Comparison of ENCODE assay signal across 8 cellular contexts in the genomic region with DNA sequence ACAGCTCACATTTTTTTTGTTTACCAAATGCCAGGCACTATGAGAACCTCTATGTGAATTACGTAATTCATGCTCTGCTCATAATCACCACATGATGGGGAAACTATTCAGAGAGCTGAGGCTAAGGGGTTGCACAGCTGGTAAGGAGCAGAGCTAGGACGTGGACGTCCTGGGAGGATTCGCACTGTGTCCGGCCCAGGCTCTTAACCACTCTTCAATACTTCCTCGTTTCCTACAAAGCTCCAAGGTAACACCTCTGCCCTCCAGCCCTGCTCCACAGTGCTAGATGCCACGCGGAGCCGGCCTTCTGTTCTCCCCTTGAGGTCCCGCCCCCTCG. TPM values are rescaled to one million over a fixed set of nuclear protein-coding genes. Genes with fewer than 3 reads are reported as not detected.
DNase-seq lines count a peak whose midpoint lies in the region; ATAC-seq and TF ChIP-seq lines count a peak whose summit lies in the region.

No MANE protein-coding gene starts in this region.

- peaks cover 20% of the 10 kb centered on the region for H3K4me1 ChIP-seq in mononuclear cell (ENCODE audit: insufficient read depth, low read length)

- H3K27me3 ChIP-seq in mononuclear cell (ENCODE audit: insufficient read depth, low read length), result no peaks in the 10 kb centered on the region

- no peak for TF ChIP-seq CTCF in AG04449 (IDR thresholded peaks at IDR 0.05; ENCODE audit: insufficient read depth, low read length, missing control alignments)
- no peak for TF ChIP-seq CTCF in brain (conservative IDR thresholded peaks at IDR 0.05)

- H3K9me3 ChIP-seq in mononuclear cell (ENCODE audit: low read depth, low read length), result no peaks in the 10 kb centered on the region

- ATAC-seq in HG02943 (IDR thresholded peaks at IDR 0.05; ENCODE audit: low read depth, unreplicated experiment), result peak; percentile 15

- no peaks in the 10 kb centered on the region for H3K9me3 Mint-ChIP-seq in brain

- CTCF ChIA-PET in AG04449 (lab: Yijun Ruan, JAX), result interaction anchor here (0.8 to 2.0 kb wide), 6 partner anchors 13 to 113 kb away, joined by 3 to 9 read pairs (median 6); partner anchors contain the start of genes PSMD5 and TRAF1

- peaks cover 4% of the 10 kb centered on the region for H3K36me3 Mint-ChIP-seq in brain

- H3K4me3 ChIP-seq in AG04449 (ENCODE audit: low read depth, low read length) (peak overlapping the region; percentile 52), mononuclear cell (ENCODE audit: low read length) (peak overlapping the region; percentile 26)

- DNase-seq in AG04449 (ENCODE audit: low read depth, low spot score), result peak; percentile 16
- DNase-seq in stimulated activated CD4-positive, alpha-beta T cell treated with anti-CD3 and anti-CD28 coated beads, Interleukin-4, amount 100 ng/mL, for 4 hours, result no peak
- no peak for DNase-seq in NCI-H82 (lab: John Stamatoyannopoulos, UW)
- no peak for DNase-seq in NCI-H2081 treated with DMSO at 0.1 percent for 48 hours (lab: John Stamatoyannopoulos, UW)
- no peak for DNase-seq in activated CD4-positive, alpha-beta T cell treated with anti-CD3 and anti-CD28 coated beads for 48 hours

- POLR2A ChIA-PET in AG04449 (lab: Yijun Ruan, JAX), result interaction anchor here (0.8 kb wide), 1 partner anchor 9 kb away, joined by 3 read pairs; no protein-coding TSS in a partner anchor

- peak overlapping the region in 3 of 5 experiments; percentile 64 to 77 (median 65) for H3K4me3 Mint-ChIP-seq in brain

- H3K27ac Mint-ChIP-seq in brain, result peak overlapping the region in 2 of 5 experiments; percentile 66 to 71

- peaks cover 9% of the 10 kb centered on the region for H3K4me1 Mint-ChIP-seq in brain

- no peaks in the 10 kb centered on the region for H3K27me3 Mint-ChIP-seq in brain

RNA-seq across cellular contexts. Expression of gene PHF19, which starts 8.7 kb away (rescaled TPM):
- polyA plus RNA-seq in brain (ENCODE audit: insufficient read depth, low read depth, low replicate concordance), result 109 TPM
- total RNA-seq in mononuclear cell, result 31.6 TPM

RNA-seq across cellular contexts. Expression of gene PSMD5, which starts 25.6 kb away (rescaled TPM):
- 29.4 TPM for polyA plus RNA-seq in brain (ENCODE audit: insufficient read depth, low read depth, low replicate concordance)
- 27.5 TPM for total RNA-seq in mononuclear cell

RNA-seq across cellular contexts. Expression of gene TRAF1, which starts 58.3 kb away (rescaled TPM):
- 1.9 TPM for polyA plus RNA-seq in brain (ENCODE audit: insufficient read depth, low read depth, low replicate concordance)
- 88.8 TPM for total RNA-seq in mononuclear cell
